11 cellular contexts compared by ENCODE assay signal in the genomic region with DNA sequence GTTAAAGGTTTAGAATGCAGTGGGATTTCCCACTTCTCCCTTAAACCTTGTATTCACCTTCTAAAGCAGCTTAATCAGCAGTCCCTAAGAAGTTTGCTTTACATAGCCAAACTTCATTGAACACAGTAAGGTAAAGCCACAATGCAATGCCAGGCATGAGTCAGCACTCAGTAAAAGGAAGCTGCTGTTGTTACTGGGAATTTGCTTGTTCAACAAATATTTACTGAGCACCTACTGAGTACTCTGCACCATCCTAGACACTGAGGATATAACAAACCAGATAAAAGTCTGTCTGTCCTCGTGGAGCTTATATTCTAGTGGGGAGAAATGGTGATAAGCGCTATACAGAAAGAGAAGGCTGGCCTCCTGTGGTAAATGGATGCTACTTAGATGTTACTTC.
DNase-seq lines count a peak whose midpoint lies in the region; ATAC-seq and TF ChIP-seq lines count a peak whose summit lies in the region.
"Had no signal": no experiment of that assay in that cellular context is flagged by ENCODE, and none has a peak within 500 bp of the region (broad histone marks: within the 10 kb centered on the region; RNA-seq: fewer than 3 reads in every experiment).

No MANE protein-coding gene starts in this region.

- TF ChIP-seq POLR2A in right lobe of liver (IDR thresholded peaks at IDR 0.05), result no peak

- H3K4me1 ChIP-seq in right lobe of liver, result peaks cover 0 to 12% (median 0%) of the 10 kb centered on the region in 4 donors

- intact Hi-C loops in right lobe of liver (cut with DNase I), result no loop called here

- H3K27ac ChIP-seq in right lobe of liver, result peak overlapping the region in 1 of 3 donors; percentile 12

- peak; percentile 63 to 94 (median 86) for ATAC-seq in right lobe of liver
- no peak for ATAC-seq in GM21576 (IDR thresholded peaks at IDR 0.05; ENCODE audit: unreplicated experiment)
- ATAC-seq in GM19397 (IDR thresholded peaks at IDR 0.05; ENCODE audit: unreplicated experiment), result no peak
- ATAC-seq: CD8-positive, alpha-beta T cell had no signal

- no peaks in the 10 kb centered on the region for H3K27me3 ChIP-seq in right lobe of liver

- 81% methylated on average over 2 of the region's 2 CpGs for WGBS in right lobe of liver (ENCODE audit: insufficient coverage, low coverage, low lambda C conversion rate, missing lambda C conversion rate)

- H3K36me3 ChIP-seq in right lobe of liver, result peaks cover 0 to 13% (median 3%) of the 10 kb centered on the region in 4 donors

- DNase-seq in Daoy (ENCODE audit: low read depth) (peak; percentile 37), HT-29 (ENCODE audit: low spot score) (peak; percentile 30), astrocyte of the hippocampus (ENCODE audit: low read depth, low spot score) (peak; percentile 59), right lobe of liver (no peak), GM19238 (ENCODE audit: insufficient read length, low spot score) (no peak), germinal center (ENCODE audit: low spot score) (no peak)
- DNase-seq: activated CD4-positive, alpha-beta T cell treated with anti-CD3 and anti-CD28 coated beads, Interleukin-2, amount 50 U/mL, for 48 hours; CD8-positive, alpha-beta T cell; naive B cell had no signal

- no peaks in the 10 kb centered on the region for H3K9me3 ChIP-seq in right lobe of liver

- TF ChIP-seq CTCF in right lobe of liver (IDR thresholded peaks at IDR 0.05), result no peak

- no peak overlapping the region for H3K4me3 ChIP-seq in right lobe of liver

Comparison
In these comparisons a context has a peak if more than half of its experiments do, and no peak if none do; other contexts are left out.
1. DNase-seq: peak in Daoy (single experiment), HT-29 (single experiment) and astrocyte of the hippocampus (single experiment); none in right lobe of liver (0 of 3), GM19238 (single experiment) and germinal center (single experiment).
2. ATAC-seq: peak in right lobe of liver (4 of 4); none in GM21576 (single experiment) and GM19397 (single experiment).